ENCODE assay signal across 25 cellular contexts in genomic region chr18:76816127-76816526, GRCh38.
"Had no signal": no experiment of that assay in that cellular context is flagged by ENCODE, and none has a peak within 500 bp of the region (broad histone marks: within the 10 kb centered on the region; RNA-seq: fewer than 3 reads in every experiment).

No MANE protein-coding gene starts in this region.

- H3K4me3 Mint-ChIP-seq: activated CD4-positive, alpha-beta T cell treated with anti-CD3 and anti-CD28 coated beads for 36 hours; activated T-cell treated with anti-CD3 and anti-CD28 coated beads, Interleukin-2, amount 50 U/mL, for 4 hours; endodermal cell; nephron; stimulated activated memory B cell treated with anti-CD40 and anti-IgM and Interleukin-4, amounts not matched to agents 10 μg/mL and 1 μg/mL and 100 μg/mL, for 72 hours; T-cell had no signal

- H3K36me3 ChIP-seq: gastrocnemius medialis had no signal

- H3K27ac Mint-ChIP-seq: activated CD4-positive, alpha-beta T cell treated with anti-CD3 and anti-CD28 coated beads for 36 hours; endodermal cell; nephron; stimulated activated memory B cell treated with anti-CD40 and anti-IgM and Interleukin-4, amounts not matched to agents 10 μg/mL and 1 μg/mL and 100 μg/mL, for 72 hours; T-cell had no signal

- H3K9me3 ChIP-seq: esophagus squamous epithelium, gastrocnemius medialis, left ventricle myocardium inferior, testis had no signal

- H3K9me3 Mint-ChIP-seq: activated T-cell treated with anti-CD3 and anti-CD28 coated beads, Interleukin-2, amount 50 U/mL, for 4 hours; endodermal cell; nephron; stimulated activated memory B cell treated with anti-CD40 and anti-IgM and Interleukin-4, amounts not matched to agents 10 μg/mL and 1 μg/mL and 100 μg/mL, for 72 hours; T-cell had no signal

- H3K27me3 ChIP-seq: esophagus squamous epithelium, gastrocnemius medialis, testis had no signal

- H3K27me3 Mint-ChIP-seq: activated CD4-positive, alpha-beta T cell treated with anti-CD3 and anti-CD28 coated beads for 36 hours; stimulated activated memory B cell treated with anti-CD40 and anti-IgM and Interleukin-4, amounts not matched to agents 10 μg/mL and 1 μg/mL and 100 μg/mL, for 72 hours; T-cell had no signal

- H3K27ac ChIP-seq: esophagus squamous epithelium, gastrocnemius medialis, left ventricle myocardium inferior, testis had no signal

- ATAC-seq: activated CD4-positive, alpha-beta T cell treated with anti-CD3 and anti-CD28 coated beads for 36 hours; activated T-cell treated with anti-CD3 and anti-CD28 coated beads, Interleukin-2, amount 50 U/mL, for 4 hours; gastrocnemius medialis; sciatic nerve; stimulated activated memory B cell treated with anti-CD40 and anti-IgM and Interleukin-4, amounts not matched to agents 10 μg/mL and 1 μg/mL and 100 μg/mL, for 72 hours; T-cell had no signal

- H3K4me3 ChIP-seq: esophagus squamous epithelium, gastrocnemius medialis, left ventricle myocardium inferior, testis had no signal

- DNase-seq: activated CD4-positive, alpha-beta T cell treated with anti-CD3 and anti-CD28 coated beads for 36 hours; activated CD4-positive, alpha-beta T cell treated with anti-CD3 and anti-CD28 coated beads, Interleukin-2, amount 50 U/mL, for 4 hours; activated CD8-positive, alpha-beta memory T cell treated with anti-CD3 and anti-CD28 coated beads for 24 hours; activated CD8-positive, alpha-beta memory T cell treated with anti-CD3 and anti-CD28 coated beads, Interleukin-2, amount 50 U/mL, for 4 hours; activated effector memory CD4-positive, alpha-beta T cell treated with anti-CD3 and anti-CD28 coated beads, Interleukin-2, amount 50 U/mL, for 16 hours; activated naive CD4-positive, alpha-beta T cell treated with anti-CD3 and anti-CD28 coated beads, Interleukin-2, amount 50 U/mL, for 16 hours; activated T-cell treated with anti-CD3 and anti-CD28 coated beads, Interleukin-2, amount 50 U/mL, for 4 hours; cerebellar nuclear complex; cortex of kidney; endodermal cell; esophagus squamous epithelium; gastrocnemius medialis; hippocampal formation; left ventricle myocardium inferior; mammary epithelial cell; nucleus accumbens; small intestine; stimulated activated CD4-positive, alpha-beta T cell treated with anti-CD3 and anti-CD28 coated beads, Interleukin-2, amount 100 ng/mL, for 24 hours; T-cell; T-helper 9 cell; testis; trophoblast cell had no signal
